Comparison of ENCODE assay signal across 16 cellular contexts in the genomic region with DNA sequence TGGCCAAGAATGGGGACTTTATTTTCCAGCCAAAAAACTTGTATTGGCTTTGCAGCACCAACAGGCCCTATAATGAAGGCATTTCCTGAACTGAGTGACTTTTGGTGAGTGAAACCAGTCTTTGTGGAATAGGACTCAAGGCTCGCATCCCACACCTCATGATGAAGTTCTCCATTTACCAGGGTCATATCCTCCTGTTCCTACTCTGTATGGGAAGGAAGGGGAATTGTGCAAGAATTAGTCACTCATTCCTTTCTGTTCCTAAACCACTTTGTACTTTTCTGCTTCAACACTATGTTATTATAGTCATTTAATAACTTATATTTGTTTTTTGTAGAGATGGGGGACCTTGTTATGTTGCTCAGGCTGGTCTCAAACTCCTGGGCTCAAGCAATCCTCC. TPM values are rescaled to one million over a fixed set of nuclear protein-coding genes. Genes with fewer than 3 reads are reported as not detected.
DNase-seq lines count a peak whose midpoint lies in the region; ATAC-seq, FAIRE-seq and TF ChIP-seq lines count a peak whose summit lies in the region.
"Had no signal": no experiment of that assay in that cellular context is flagged by ENCODE, and none has a peak within 500 bp of the region (broad histone marks: within the 10 kb centered on the region; RNA-seq: fewer than 3 reads in every experiment).

No MANE protein-coding gene starts in this region.

- peaks cover 5% of the 10 kb centered on the region; the same call in 1 of the 2 replicates for H3K36me3 Mint-ChIP-seq in HFFc6 (ENCODE audit: low read depth)
- H3K36me3 Mint-ChIP-seq: natural killer cell had no signal

- no peak for ATAC-seq in HG02678 (IDR thresholded peaks at IDR 0.05; ENCODE audit: unreplicated experiment)
- ATAC-seq: left colon, natural killer cell had no signal

- no peak overlapping the region for H3K27ac ChIP-seq in colonic mucosa
- H3K27ac ChIP-seq: suprapubic skin had no signal

- intact Hi-C loops in colonic mucosa (cut with DNase I), result no loop called here

- H3K4me1 ChIP-seq in adipocyte (ENCODE audit: control insufficient read depth, insufficient read depth, low read length), result peaks cover 29% of the 10 kb centered on the region
- peaks cover 5% of the 10 kb centered on the region for H3K4me1 ChIP-seq in colonic mucosa

- H3K27me3 ChIP-seq in adipocyte (replicated peaks; ENCODE audit: control insufficient read depth, insufficient read depth, low read length) (no peaks in the 10 kb centered on the region), colonic mucosa (no peaks in the 10 kb centered on the region)
- H3K27me3 ChIP-seq: suprapubic skin had no signal

- DNase-seq in AML-193 (lab: John Stamatoyannopoulos, UW), result peak; percentile 7 to 10
- peak; percentile 66 for DNase-seq in HFFc6
- DNase-seq in adipocyte (ENCODE audit: low read depth), result peak; percentile 83
- DNase-seq in glomerular visceral epithelial cell (ENCODE audit: extremely low spot score), result peak; percentile 46
- no peak for DNase-seq in stimulated activated naive CD4-positive, alpha-beta T cell treated with Interleukin-2 at 50 U/mL for 16 hours (lab: John Stamatoyannopoulos, UW)
- DNase-seq in colonic mucosa, result no peak
- no peak for DNase-seq in frontal cortex (ENCODE audit: low spot score in 2 of 2)
- DNase-seq: activated CD8-positive, alpha-beta memory T cell treated with anti-CD3 and anti-CD28 coated beads for 24 hours; activated naive CD4-positive, alpha-beta T cell treated with Interleukin-2 at 50 U/mL for 16 hours; left colon; natural killer cell; NCI-H2029 treated with DMSO at 0.1 percent for 48 hours; T-helper 9 cell had no signal

- H3K4me3 ChIP-seq in adipocyte (ENCODE audit: low read length) (no peak overlapping the region), colonic mucosa (no peak overlapping the region)
- H3K4me3 ChIP-seq: coronary artery had no signal

- FAIRE-seq in frontal cortex (lab: Jason Lieb, UNC), result no peak

- H3K36me3 ChIP-seq in adipocyte (ENCODE audit: control insufficient read depth, insufficient read depth, low read length, severe bottlenecking) (no peaks in the 10 kb centered on the region), colonic mucosa (no peaks in the 10 kb centered on the region)
- H3K36me3 ChIP-seq: suprapubic skin had no signal

- H3K9me3 ChIP-seq in adipocyte (ENCODE audit: control insufficient read depth, low read length) (no peaks in the 10 kb centered on the region), colonic mucosa (no peaks in the 10 kb centered on the region)
- H3K9me3 ChIP-seq: suprapubic skin had no signal

- H3K27me3 Mint-ChIP-seq in HFFc6 (ENCODE audit: insufficient read depth), result peaks cover 4% of the 10 kb centered on the region; the same call in 1 of the 2 replicates

- peak overlapping the region; percentile 95; the same call in 1 of the 2 replicates for H3K4me3 Mint-ChIP-seq in HFFc6

- no peak overlapping the region for H3K9ac ChIP-seq in adipocyte (ENCODE audit: low read length)
- no peak overlapping the region for H3K9ac ChIP-seq in colonic mucosa (ENCODE audit: low read depth in 2 of 2, low read length in 2 of 2)

- TF ChIP-seq CTCF in HFFc6 (IDR thresholded peaks at IDR 0.05) (no peak), colonic mucosa (IDR thresholded peaks at IDR 0.05) (no peak)

- peak overlapping the region; percentile 85 for H3K27ac Mint-ChIP-seq in HFFc6

- peaks cover 42% of the 10 kb centered on the region for H3K4me1 Mint-ChIP-seq in HFFc6 (ENCODE audit: low read depth)

- H3K9me3 Mint-ChIP-seq in HFFc6, result no peaks in the 10 kb centered on the region
- H3K9me3 Mint-ChIP-seq: natural killer cell had no signal

RNA-seq across cellular contexts. Expression of gene SPATS2, which starts 2.3 kb away (rescaled TPM):
- total RNA-seq in HFFc6 (2021; fragmentation: NEBNext Ultra II Directional; extraction: Animal tissue kit (Norgen Biotek cat#: 25700)), result 10 to 100 TPM; 33.4 to 64.4 (median 50.9) TPM
- 10 to 100 TPM; 17.2 to 21.9 TPM for total RNA-seq in colonic mucosa
- 50.5 TPM for total RNA-seq in frontal cortex

RNA-seq across cellular contexts. Expression of gene DNAJC22, which starts 18.3 kb away (rescaled TPM):
- 1 to 10 TPM in 4 of 6 experiments, under 1 TPM in 2; 0.38 to 4.1 (median 2.6) TPM for total RNA-seq in HFFc6 (2021; fragmentation: NEBNext Ultra II Directional; extraction: Animal tissue kit (Norgen Biotek cat#: 25700))
- total RNA-seq in colonic mucosa, result 10 to 100 TPM; 29.0 to 34.2 TPM
- under 0.01 TPM for total RNA-seq in frontal cortex
- total RNA-seq: natural killer cell had no signal

RNA-seq across cellular contexts. Expression of gene C1QL4, which starts 28.0 kb away (rescaled TPM):
- under 1 TPM in 5 of 6 experiments, not detected in 1; 0.14 to 0.48 (median 0.28) TPM for total RNA-seq in HFFc6 (2021; fragmentation: NEBNext Ultra II Directional; extraction: Animal tissue kit (Norgen Biotek cat#: 25700))
- total RNA-seq in colonic mucosa, result not detected
- total RNA-seq in frontal cortex, result 0.41 TPM
- total RNA-seq: left colon, natural killer cell had no signal

RNA-seq across cellular contexts. Expression of gene TROAP, which starts 41.9 kb away (rescaled TPM):
- total RNA-seq in HFFc6 (2021; fragmentation: NEBNext Ultra II Directional; extraction: Animal tissue kit (Norgen Biotek cat#: 25700)), result 10 to 100 TPM; 14.1 to 37.4 (median 34.5) TPM
- 10 to 100 TPM; 11.8 to 51.8 TPM for total RNA-seq in colonic mucosa
- 2.9 TPM for total RNA-seq in frontal cortex

Comparison
In these comparisons a context has a peak if more than half of its experiments do, and no peak if none do; other contexts are left out.
1. DNase-seq: peak in AML-193 (2 of 2), HFFc6 (single experiment), adipocyte (single experiment) and glomerular visceral epithelial cell (single experiment); none in stimulated activated naive CD4-positive, alpha-beta T cell treated with Interleukin-2 at 50 U/mL for 16 hours (single experiment), colonic mucosa (single experiment) and frontal cortex (0 of 2).
2. RNA of gene DNAJC22, which starts 18.3 kb away (total RNA-seq): 29.0 to 34.2 TPM in colonic mucosa; 0.38 to 4.1 TPM in HFFc6 and under 0.01 TPM in frontal cortex (single experiment); every median in the first group is over 4 times any median in the second.